In the genomic region with DNA sequence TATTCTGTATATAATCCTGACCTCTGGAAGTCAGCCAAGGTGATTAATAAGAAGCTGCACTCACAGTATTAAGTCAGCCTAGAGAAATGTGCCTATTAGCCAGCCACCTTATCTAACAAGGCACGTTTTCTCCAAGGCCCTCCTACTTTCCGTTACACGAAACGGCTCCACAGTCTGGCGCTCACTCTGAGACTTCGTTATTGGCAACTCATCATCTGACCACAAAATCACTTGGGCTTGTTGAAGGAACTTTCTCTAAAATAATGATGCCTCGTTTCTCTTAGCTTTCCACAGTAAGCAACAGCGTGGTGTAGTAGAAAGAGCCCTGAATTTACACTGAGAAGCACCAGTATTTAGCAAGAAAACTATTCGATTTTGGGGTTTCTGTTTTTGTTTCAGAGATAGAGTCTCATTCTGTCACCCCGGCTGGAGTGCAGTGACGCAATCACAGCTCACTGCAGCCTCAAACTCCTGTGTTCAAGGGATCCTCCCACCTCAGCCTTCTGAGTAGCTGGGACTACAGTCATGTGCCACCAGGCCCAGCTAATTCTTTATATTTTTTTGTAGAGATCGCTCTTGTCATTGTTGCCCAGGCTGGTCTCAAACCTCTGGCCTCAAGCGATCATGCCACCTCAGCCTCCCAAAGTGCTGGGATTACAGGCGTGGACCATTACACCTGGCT, we compare ENCODE assay signal across 8 cellular contexts. TPM values are rescaled to one million over a fixed set of nuclear protein-coding genes. Genes with fewer than 3 reads are reported as not detected.
DNase-seq lines count a peak whose midpoint lies in the region; ATAC-seq and TF ChIP-seq lines count a peak whose summit lies in the region.

No MANE protein-coding gene starts in this region.

- H2AFZ ChIP-seq in PC-9: no peak overlapping the region

- peaks cover 26% of the 10 kb centered on the region for H3K4me1 ChIP-seq in effector memory CD4-positive, alpha-beta T cell (ENCODE audit: control insufficient read depth, insufficient read depth, low read length, poor library complexity, severe bottlenecking)
- H3K4me1 ChIP-seq in PC-9 (replicated peaks; ENCODE audit: insufficient read depth): peaks cover 6% of the 10 kb centered on the region

- H3K9me3 ChIP-seq in effector memory CD4-positive, alpha-beta T cell (ENCODE audit: control insufficient read depth, low read length): no peaks in the 10 kb centered on the region
- no peaks in the 10 kb centered on the region for H3K9me3 ChIP-seq in PC-9 (ENCODE audit: insufficient read depth, low read depth)

- H3K27me3 Mint-ChIP-seq in T-helper 1 cell treated with Interleukin-12 subunit alpha and Interleukin-12 subunit beta and Interleukin-4 antibody, amounts not matched to agents 30 μg/mL and 1 μg/mL, for 36 hours (ENCODE audit: low read depth): peaks cover 43% of the 10 kb centered on the region

- no peak for TF ChIP-seq CTCF in PC-9 (conservative IDR thresholded peaks at IDR 0.05)

- no peaks in the 10 kb centered on the region for H3K36me3 ChIP-seq in effector memory CD4-positive, alpha-beta T cell (ENCODE audit: control insufficient read depth, insufficient read depth, low read length)
- H3K36me3 ChIP-seq in PC-9 (ENCODE audit: low read depth): no peaks in the 10 kb centered on the region

- H3F3A ChIP-seq in PC-9 (ENCODE audit: insufficient read depth, low read depth): no peaks in the 10 kb centered on the region

- intact Hi-C loops in PC-9 (cut with micrococcal nuclease; ENCODE audit: unreplicated experiment): no loop called here

- peak overlapping the region; percentile 44 for H3K27ac ChIP-seq in effector memory CD4-positive, alpha-beta T cell (ENCODE audit: insufficient read depth, low read length, poor library complexity, severe bottlenecking)
- H3K27ac ChIP-seq in PC-9: no peak overlapping the region

- no peak for ATAC-seq in GM18858 (IDR thresholded peaks at IDR 0.05; ENCODE audit: unreplicated experiment)

- no peaks in the 10 kb centered on the region for H3K36me3 Mint-ChIP-seq in T-helper 1 cell treated with Interleukin-12 subunit alpha and Interleukin-12 subunit beta and Interleukin-4 antibody, amounts not matched to agents 30 μg/mL and 1 μg/mL, for 36 hours (ENCODE audit: low read depth)

- CTCF ChIA-PET in PC-9 (lab: Charles Lee): no interaction called here

- H3K27ac Mint-ChIP-seq in T-helper 1 cell treated with Interleukin-12 subunit alpha and Interleukin-12 subunit beta and Interleukin-4 antibody, amounts not matched to agents 30 μg/mL and 1 μg/mL, for 36 hours: peak overlapping the region; percentile 72

- no peaks in the 10 kb centered on the region for H3K9me2 ChIP-seq in PC-9 (ENCODE audit: insufficient read depth)

- peaks cover 46% of the 10 kb centered on the region for H3K4me1 Mint-ChIP-seq in T-helper 1 cell treated with Interleukin-12 subunit alpha and Interleukin-12 subunit beta and Interleukin-4 antibody, amounts not matched to agents 30 μg/mL and 1 μg/mL, for 36 hours (ENCODE audit: low read depth)

- peak; percentile 77 for DNase-seq in activated effector memory CD4-positive, alpha-beta T cell treated with anti-CD3 and anti-CD28 coated beads, Interleukin-2, amount 50 U/mL, for 16 hours
- DNase-seq in activated effector memory CD4-positive, alpha-beta T cell treated with Interleukin-2 at 50 U/mL for 16 hours: no peak
- DNase-seq in effector memory CD4-positive, alpha-beta T cell: peak in 2 of 3 donors; percentile 30 to 33
- peak; percentile 47 for DNase-seq in stimulated activated CD4-positive, alpha-beta T cell treated with anti-CD3 and anti-CD28 coated beads, Interleukin-2, amount 100 ng/mL, for 4 hours (ENCODE audit: low read depth)
- no peak for DNase-seq in NCI-H345 treated with DMSO at 0.1 percent for 48 hours (lab: John Stamatoyannopoulos, UW; ENCODE audit: unreplicated experiment)
- no peak for DNase-seq in PC-9

- BruUV-seq in PC-9 (replicated peaks; lab: Mats Ljungman, UMichigan): no TSS peak

- H3K4me2 ChIP-seq in PC-9: no peak overlapping the region

- POLR2A ChIA-PET in PC-9 (lab: Charles Lee; ENCODE audit: unreplicated experiment): interaction anchor here (0.6 kb wide), 1 partner anchor 8 kb away, joined by 3 read pairs; no protein-coding TSS in a partner anchor

- H3K9me3 Mint-ChIP-seq in T-helper 1 cell treated with Interleukin-12 subunit alpha and Interleukin-12 subunit beta and Interleukin-4 antibody, amounts not matched to agents 30 μg/mL and 1 μg/mL, for 36 hours: no peaks in the 10 kb centered on the region

- H3K79me2 ChIP-seq in PC-9 (ENCODE audit: low read depth): no peaks in the 10 kb centered on the region

- H3K4me3 ChIP-seq in effector memory CD4-positive, alpha-beta T cell (ENCODE audit: insufficient read depth, low read depth, low read length, poor library complexity, severe bottlenecking): no peak overlapping the region
- H3K4me3 ChIP-seq in PC-9: no peak overlapping the region

- H3K4me3 Mint-ChIP-seq in T-helper 1 cell treated with Interleukin-12 subunit alpha and Interleukin-12 subunit beta and Interleukin-4 antibody, amounts not matched to agents 30 μg/mL and 1 μg/mL, for 36 hours: peak overlapping the region; percentile 18

- no peaks in the 10 kb centered on the region for H3K27me3 ChIP-seq in effector memory CD4-positive, alpha-beta T cell (replicated peaks; ENCODE audit: control insufficient read depth, insufficient read depth, low read length, poor library complexity, severe bottlenecking)
- H3K27me3 ChIP-seq in PC-9 (ENCODE audit: insufficient read depth, low read depth): no peaks in the 10 kb centered on the region

- no peaks in the 10 kb centered on the region for H4K20me1 ChIP-seq in PC-9 (ENCODE audit: insufficient read depth)

RNA-seq across cellular contexts. Expression of a gene that starts 53.6 kb away (rescaled TPM):
- not detected in 2 replicates for total RNA-seq in PC-9 (2021)

RNA-seq across cellular contexts. Expression of a gene that starts 55.1 kb away (rescaled TPM):
- not detected in 2 replicates for total RNA-seq in PC-9 (2021)

Comparison
In these comparisons a context has a peak if more than half of its experiments do, and no peak if none do; other contexts are left out.
1. DNase-seq: peak in activated effector memory CD4-positive, alpha-beta T cell treated with anti-CD3 and anti-CD28 coated beads, Interleukin-2, amount 50 U/mL, for 16 hours (single experiment), effector memory CD4-positive, alpha-beta T cell (2 of 3) and stimulated activated CD4-positive, alpha-beta T cell treated with anti-CD3 and anti-CD28 coated beads, Interleukin-2, amount 100 ng/mL, for 4 hours (single experiment); none in activated effector memory CD4-positive, alpha-beta T cell treated with Interleukin-2 at 50 U/mL for 16 hours (single experiment), NCI-H345 treated with DMSO at 0.1 percent for 48 hours (single experiment) and PC-9 (0 of 2).